8 cellular contexts compared by ENCODE assay signal in the genomic region with DNA sequence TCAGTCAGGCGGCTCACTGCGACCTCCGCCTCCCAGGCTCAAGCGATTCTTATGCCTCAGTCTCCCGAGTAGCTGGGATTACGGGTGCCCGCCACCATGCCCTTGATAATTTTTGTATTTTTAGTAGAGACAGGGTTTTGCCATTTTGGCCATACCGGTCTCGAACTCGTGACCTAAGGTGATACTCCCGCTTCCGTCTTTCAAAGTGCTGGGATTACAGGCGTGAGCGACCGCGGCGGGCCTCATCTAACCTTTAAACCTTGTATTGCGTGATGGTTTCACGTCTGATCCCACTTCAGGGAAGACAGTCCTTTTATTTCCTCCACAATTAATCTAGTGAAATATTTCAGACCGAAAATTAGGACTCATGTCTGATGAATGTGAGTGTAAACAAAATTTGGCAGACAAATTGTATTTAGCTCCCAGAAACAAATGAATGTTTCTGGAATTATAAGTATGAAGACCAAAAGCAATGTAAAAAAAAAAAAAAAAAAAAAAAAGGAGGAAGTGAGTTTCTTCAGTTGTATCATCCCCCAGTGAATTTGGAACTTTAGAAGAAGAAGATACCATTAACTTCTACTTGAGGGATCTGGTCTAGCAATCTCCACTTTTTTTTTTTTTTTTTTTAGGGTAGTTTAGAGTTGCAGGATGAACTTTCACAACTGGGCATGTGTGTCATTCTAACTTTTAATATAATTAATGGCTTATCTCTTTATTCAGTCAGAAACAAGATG. TPM values are rescaled to one million over a fixed set of nuclear protein-coding genes. Genes with fewer than 3 reads are reported as not detected.
DNase-seq lines count a peak whose midpoint lies in the region; ATAC-seq and TF ChIP-seq lines count a peak whose summit lies in the region.

No MANE protein-coding gene starts in this region.

- intact Hi-C loops in left ventricle myocardium inferior (cut with micrococcal nuclease): loop anchor here (5.0 to 10.0 kb wide), 2 partner anchors 81 kb away; no protein-coding TSS in a partner anchor
- intact Hi-C loops in tibial artery (cut with DNase I; ENCODE audit: low total_unique reads): loop anchor here (5.0 kb wide), 2 partner anchors 64 to 76 kb away; partner anchors contain the start of genes GPNMB and KLHL7

- no peaks in the 10 kb centered on the region for H3K27me3 ChIP-seq in left ventricle myocardium inferior (ENCODE audit: low read depth)
- H3K27me3 ChIP-seq in right atrium auricular region: no peaks in the 10 kb centered on the region
- H3K27me3 ChIP-seq in SU-DHL-6 (ENCODE audit: low read length): no peaks in the 10 kb centered on the region
- no peaks in the 10 kb centered on the region for H3K27me3 ChIP-seq in tibial artery

- peaks cover 16% of the 10 kb centered on the region for H4K20me1 ChIP-seq in SU-DHL-6 (ENCODE audit: low read depth, low read length)

- ATAC-seq in HG03439 (IDR thresholded peaks at IDR 0.05; ENCODE audit: unreplicated experiment): no peak

- peak overlapping the region; percentile 89 for H3K9ac ChIP-seq in SU-DHL-6 (ENCODE audit: low read length)

- H3K27ac ChIP-seq in left ventricle myocardium inferior (replicated peaks) (peak overlapping the region; percentile 96), right atrium auricular region (no peak overlapping the region), SU-DHL-6 (ENCODE audit: low read depth, low read length) (peak overlapping the region; percentile 11; the same call in 1 of the 2 replicates), tibial artery (no peak overlapping the region)

- TF ChIP-seq CTCF in left ventricle myocardium inferior (IDR thresholded peaks at IDR 0.05; ENCODE audit: borderline replicate concordance) (no peak), right atrium auricular region (IDR thresholded peaks at IDR 0.05) (no peak), SU-DHL-6 (IDR thresholded peaks at IDR 0.05; ENCODE audit: insufficient read depth, low read length, poor library complexity, severe bottlenecking) (no peak), fibroblast of villous mesenchyme (IDR thresholded peaks at IDR 0.05; ENCODE audit: insufficient read depth, low read depth, low read length) (no peak), tibial artery (IDR thresholded peaks at IDR 0.05) (no peak)

- peaks cover 63% of the 10 kb centered on the region for H3K4me1 ChIP-seq in left ventricle myocardium inferior
- peaks cover 0 to 20% of the 10 kb centered on the region in 2 donors for H3K4me1 ChIP-seq in right atrium auricular region
- H3K4me1 ChIP-seq in tibial artery: peaks cover 0 to 40% (median 13%) of the 10 kb centered on the region in 4 donors

- H2AFZ ChIP-seq in SU-DHL-6 (ENCODE audit: low read depth, low read length, severe bottlenecking): no peak overlapping the region

- peaks cover 65% of the 10 kb centered on the region for H3K79me2 ChIP-seq in SU-DHL-6 (ENCODE audit: insufficient read depth, low read length)

- no peaks in the 10 kb centered on the region for H3K9me3 ChIP-seq in left ventricle myocardium inferior (replicated peaks)
- no peaks in the 10 kb centered on the region for H3K9me3 ChIP-seq in right atrium auricular region
- H3K9me3 ChIP-seq in SU-DHL-6 (ENCODE audit: insufficient read depth, low read length): no peaks in the 10 kb centered on the region
- no peaks in the 10 kb centered on the region for H3K9me3 ChIP-seq in tibial artery

- no peak for DNase-seq in left ventricle myocardium inferior
- no peak for DNase-seq in right atrium auricular region (ENCODE audit: low spot score)
- no peak for DNase-seq in fibroblast of villous mesenchyme (ENCODE audit: low read depth)
- no peak for DNase-seq in tibial artery
- no peak for DNase-seq in SHP77 treated with DMSO at 0.1 percent for 48 hours (lab: John Stamatoyannopoulos, UW)
- DNase-seq in NCI-H2107 (lab: John Stamatoyannopoulos, UW): no peak

- H3K36me3 ChIP-seq in left ventricle myocardium inferior (peaks cover 29% of the 10 kb centered on the region), right atrium auricular region (peaks cover 24% of the 10 kb centered on the region), SU-DHL-6 (ENCODE audit: low read length) (peaks cover 33% of the 10 kb centered on the region), tibial artery (peaks cover 18 to 33% (median 29%) of the 10 kb centered on the region in 3 donors)

- H3K9me2 ChIP-seq in SU-DHL-6 (replicated peaks; ENCODE audit: insufficient read depth, low read length): no peaks in the 10 kb centered on the region

- H3K4me3 ChIP-seq in left ventricle myocardium inferior (peak overlapping the region; percentile 94), right atrium auricular region (peak overlapping the region in 1 of 2 donors; percentile 92), SU-DHL-6 (ENCODE audit: insufficient read depth, low read length, poor library complexity, severe bottlenecking) (peak overlapping the region; percentile 88), fibroblast of villous mesenchyme (ENCODE audit: low read depth, low read length) (peak overlapping the region; percentile 75), tibial artery (peak overlapping the region; percentile 61 to 79)

- peak overlapping the region; percentile 58 for H3K4me2 ChIP-seq in SU-DHL-6 (ENCODE audit: low read depth, low read length, poor library complexity, severe bottlenecking)

- peaks cover 9% of the 10 kb centered on the region for H3F3A ChIP-seq in SU-DHL-6 (ENCODE audit: insufficient read depth)

RNA-seq across cellular contexts. Expression of gene NUP42, which starts 1.6 kb away (rescaled TPM):
- total RNA-seq in left ventricle myocardium inferior (20.3 TPM), right atrium auricular region (10 to 100 TPM; 24.7 to 30.6 TPM), fibroblast of villous mesenchyme (18.0 and 34.5 TPM in 2 replicates)

Comparison
In these comparisons a context has a peak if more than half of its experiments do, and no peak if none do; other contexts are left out.
1. H3K27ac ChIP-seq: peak in left ventricle myocardium inferior (single experiment) and SU-DHL-6 (single experiment); none in right atrium auricular region (0 of 2) and tibial artery (0 of 2).